ENCODE assay signal across 25 cellular contexts in genomic region chrX:126799059-126799458, GRCh38. TPM values are rescaled to one million over a fixed set of nuclear protein-coding genes. Genes with fewer than 3 reads are reported as not detected.
A peak's percentile ranks its signal among the peaks of the same experiment; 100 is the strongest.
DNase-seq lines count a peak whose midpoint lies in the region; ATAC-seq and TF ChIP-seq lines count a peak whose summit lies in the region.
"Had no signal": no experiment of that assay in that cellular context is flagged by ENCODE, and none has a peak within 500 bp of the region (broad histone marks: within the 10 kb centered on the region; RNA-seq: fewer than 3 reads in every experiment).

No MANE protein-coding gene starts in this region.

- H3K4me1 ChIP-seq in breast epithelium, result no peaks in the 10 kb centered on the region
- H3K4me1 ChIP-seq in left lung, result no peaks in the 10 kb centered on the region

- H3K27me3 ChIP-seq in breast epithelium (no peaks in the 10 kb centered on the region), left lung (no peaks in the 10 kb centered on the region)

- H3K27ac Mint-ChIP-seq in MCF 10A (ENCODE audit: low read depth, unreplicated experiment), result peak overlapping the region; percentile 22
- H3K27ac Mint-ChIP-seq in T-helper 2 cell treated with Interferon-gamma antibody and Interleukin-4, amounts not matched to agents 5 μg/mL and 100 μg/mL, for 36 hours, result no peak overlapping the region
- H3K27ac Mint-ChIP-seq: B cell had no signal

- H3K4me3 Mint-ChIP-seq in MCF 10A (ENCODE audit: unreplicated experiment), result no peak overlapping the region
- no peak overlapping the region for H3K4me3 Mint-ChIP-seq in T-helper 2 cell treated with Interferon-gamma antibody and Interleukin-4, amounts not matched to agents 5 μg/mL and 100 μg/mL, for 36 hours
- H3K4me3 Mint-ChIP-seq: B cell had no signal

- POLR2A ChIA-PET in MCF 10A (lab: Yijun Ruan, JAX), result no interaction called here

- H3K27me3 Mint-ChIP-seq in MCF 10A (ENCODE audit: insufficient read depth, unreplicated experiment), result no peaks in the 10 kb centered on the region
- no peaks in the 10 kb centered on the region for H3K27me3 Mint-ChIP-seq in T-helper 2 cell treated with Interferon-gamma antibody and Interleukin-4, amounts not matched to agents 5 μg/mL and 100 μg/mL, for 36 hours (ENCODE audit: low read depth)
- H3K27me3 Mint-ChIP-seq: B cell had no signal

- H3K4me3 ChIP-seq in breast epithelium (no peak overlapping the region), epithelial cell of esophagus (ENCODE audit: low read length) (no peak overlapping the region), left lung (no peak overlapping the region)

- no TSS peak for BruUV-seq in MCF 10A (replicated peaks; lab: Mats Ljungman, UMichigan)

- CTCF ChIA-PET in MCF 10A (lab: Yijun Ruan, JAX), result no interaction called here

- H3K36me3 Mint-ChIP-seq in MCF 10A (ENCODE audit: insufficient read depth, unreplicated experiment), result no peaks in the 10 kb centered on the region
- H3K36me3 Mint-ChIP-seq in T-helper 2 cell treated with Interferon-gamma antibody and Interleukin-4, amounts not matched to agents 5 μg/mL and 100 μg/mL, for 36 hours (ENCODE audit: low read depth), result no peaks in the 10 kb centered on the region

- ATAC-seq in left lung, result peak; percentile 93
- no peak for ATAC-seq in GM19455 (IDR thresholded peaks at IDR 0.05; ENCODE audit: unreplicated experiment)

- intact Hi-C loops in MCF 10A (cut with micrococcal nuclease) (no loop called here), breast epithelium (cut with DNase I; ENCODE audit: low total_unique reads) (loop anchor here (5.0 kb wide), 1 partner anchor 407 kb away; no protein-coding TSS in a partner anchor), left lung (cut with DNase I) (no loop called here)

- DNase-seq in MCF 10A (ENCODE audit: unreplicated experiment), result peak; percentile 75
- DNase-seq in breast epithelium (ENCODE audit: low spot score in 2 of 2), result no peak
- DNase-seq in epithelial cell of esophagus (ENCODE audit: low read depth), result peak; percentile 39
- no peak for DNase-seq in left lung
- DNase-seq in kidney glomerular epithelial cell (lab: John Stamatoyannopoulos, UW), result no peak
- DNase-seq in T-helper 2 cell treated with Interferon-gamma antibody and Interleukin-4, amounts not matched to agents 5 μg/mL and 100 μg/mL, for 36 hours (ENCODE audit: low spot score), result no peak
- DNase-seq in C1 segment of cervical spinal cord (lab: John Stamatoyannopoulos, UW), result no peak
- DNase-seq: Calu3; DMS79 treated with DMSO at 0.1 percent for 48 hours; GOT3; HCEC 1CT; IMR-90; KG1; MM.1S; NCI-H1048; NCI-H1417; NCI-H1694; NCI-H2029 treated with DMSO at 0.1 percent for 48 hours; NCI-H446 treated with DMSO at 0.1 percent for 48 hours; NCI-H526; NK-92 treated with Interleukin-12 subunit alpha and Interleukin-12 subunit beta, amount 100 ng/mL, for 24 hours; SK-N-SH had no signal

- no peaks in the 10 kb centered on the region for H3K36me3 ChIP-seq in breast epithelium
- H3K36me3 ChIP-seq in left lung, result no peaks in the 10 kb centered on the region

- TF ChIP-seq POLR2A in breast epithelium (IDR thresholded peaks at IDR 0.05), result no peak

- TF ChIP-seq CTCF in MCF 10A (IDR thresholded peaks at IDR 0.05; ENCODE audit: unreplicated experiment) (no peak), breast epithelium (IDR thresholded peaks at IDR 0.05) (no peak), epithelial cell of esophagus (IDR thresholded peaks at IDR 0.05; ENCODE audit: insufficient read depth, low read depth, low read length, missing control alignments) (no peak), left lung (IDR thresholded peaks at IDR 0.05) (no peak)

- H3K4me1 Mint-ChIP-seq in MCF 10A (ENCODE audit: insufficient read depth, unreplicated experiment), result peaks cover 5% of the 10 kb centered on the region
- no peaks in the 10 kb centered on the region for H3K4me1 Mint-ChIP-seq in T-helper 2 cell treated with Interferon-gamma antibody and Interleukin-4, amounts not matched to agents 5 μg/mL and 100 μg/mL, for 36 hours (ENCODE audit: low read depth)
- H3K4me1 Mint-ChIP-seq: B cell had no signal

- no peaks in the 10 kb centered on the region for H3K9me3 ChIP-seq in breast epithelium
- H3K9me3 ChIP-seq in left lung, result no peaks in the 10 kb centered on the region
- H3K9me3 ChIP-seq: SK-N-SH had no signal

- peaks cover 17% of the 10 kb centered on the region for H3K9me3 Mint-ChIP-seq in MCF 10A (ENCODE audit: unreplicated experiment)
- no peaks in the 10 kb centered on the region for H3K9me3 Mint-ChIP-seq in T-helper 2 cell treated with Interferon-gamma antibody and Interleukin-4, amounts not matched to agents 5 μg/mL and 100 μg/mL, for 36 hours

- H3K27ac ChIP-seq in breast epithelium, result no peak overlapping the region
- H3K27ac ChIP-seq in left lung, result no peak overlapping the region
- H3K27ac ChIP-seq: 22Rv1 had no signal

RNA-seq across cellular contexts. Expression of gene PRR32, which starts 20.5 kb away (rescaled TPM):
- total RNA-seq in MCF 10A (2022) (not detected in 2 replicates), breast epithelium (not detected), left lung (not detected)
- total RNA-seq: B cell, Calu3, IMR-90 had no signal

Comparison
In these comparisons a context has a peak if more than half of its experiments do, and no peak if none do; other contexts are left out.
1. DNase-seq: peak in MCF 10A (single experiment) and epithelial cell of esophagus (single experiment); none in breast epithelium (0 of 2), left lung (0 of 2), kidney glomerular epithelial cell (single experiment), T-helper 2 cell treated with Interferon-gamma antibody and Interleukin-4, amounts not matched to agents 5 μg/mL and 100 μg/mL, for 36 hours (single experiment) and C1 segment of cervical spinal cord (0 of 14).